10 cellular contexts compared by ENCODE assay signal in genomic region chr13:97429681-97430081, GRCh38. TPM values are rescaled to one million over a fixed set of nuclear protein-coding genes. Genes with fewer than 3 reads are reported as not detected.
A peak's percentile ranks its signal among the peaks of the same experiment; 100 is the strongest.
DNase-seq lines count a peak whose midpoint lies in the region; ATAC-seq, FAIRE-seq and TF ChIP-seq lines count a peak whose summit lies in the region.
"Had no signal": no experiment of that assay in that cellular context is flagged by ENCODE, and none has a peak within 500 bp of the region (broad histone marks: within the 10 kb centered on the region; RNA-seq: fewer than 3 reads in every experiment).

No MANE protein-coding gene starts in this region.

- H3K4me1 ChIP-seq in stomach, result peaks cover 0 to 14% (median 7%) of the 10 kb centered on the region in 4 donors

- H3K36me3 ChIP-seq in stomach, result no peaks in the 10 kb centered on the region

- H3K9me3 Mint-ChIP-seq in HFFc6, result no peaks in the 10 kb centered on the region
- no peaks in the 10 kb centered on the region for H3K9me3 Mint-ChIP-seq in activated naive CD4-positive, alpha-beta T cell treated with anti-CD3 and anti-CD28 coated beads, Interleukin-2, amount 50 U/mL, for 72 hours

- TF ChIP-seq CTCF in HFFc6 (IDR thresholded peaks at IDR 0.05), result no peak
- TF ChIP-seq CTCF in stomach (IDR thresholded peaks at IDR 0.05), result no peak

- intact Hi-C loops in head of caudate nucleus (cut with DNase I) (loop anchor here (5.0 kb wide), 3 partner anchors 62 to 317 kb away; partner anchors contain the start of gene MBNL2), stomach (cut with DNase I; ENCODE audit: low total_unique reads) (no loop called here), left ventricle myocardium superior (cut with micrococcal nuclease) (loop anchor here (10.0 kb wide), 1 partner anchor 75 kb away; no protein-coding TSS in a partner anchor)

- H3K27ac Mint-ChIP-seq in HFFc6, result peak overlapping the region; percentile 61
- H3K27ac Mint-ChIP-seq in activated naive CD4-positive, alpha-beta T cell treated with anti-CD3 and anti-CD28 coated beads, Interleukin-2, amount 50 U/mL, for 72 hours, result no peak overlapping the region

- peak overlapping the region in 1 of 4 donors; percentile 14 for H3K4me3 ChIP-seq in stomach
- H3K4me3 ChIP-seq: SK-N-MC had no signal

- peak overlapping the region; percentile 79 for H3K4me3 Mint-ChIP-seq in HFFc6

- peak overlapping the region in 3 of 5 donors; percentile 23 to 42 (median 38) for H3K27ac ChIP-seq in stomach
- H3K27ac ChIP-seq: SK-N-MC had no signal

- no peak for FAIRE-seq in RCC 7860 (lab: Jason Lieb, UNC)

- H3K27me3 Mint-ChIP-seq in HFFc6 (ENCODE audit: insufficient read depth), result peaks cover 4% of the 10 kb centered on the region

- no peak for TF ChIP-seq EP300 in stomach (IDR thresholded peaks at IDR 0.05)

- H3K4me1 Mint-ChIP-seq in HFFc6 (ENCODE audit: low read depth), result peaks cover 32% of the 10 kb centered on the region

- H3K36me3 Mint-ChIP-seq in HFFc6 (ENCODE audit: low read depth), result no peaks in the 10 kb centered on the region
- peaks cover 0 to 8% of the 10 kb centered on the region in 2 donors for H3K36me3 Mint-ChIP-seq in activated naive CD4-positive, alpha-beta T cell treated with anti-CD3 and anti-CD28 coated beads, Interleukin-2, amount 50 U/mL, for 72 hours

- TF ChIP-seq POLR2A in stomach (IDR thresholded peaks at IDR 0.05), result no peak

- DNase-seq in HFFc6 (peak; percentile 15), amygdala (lab: John Stamatoyannopoulos, UW) (peak in 45 of 56 donors; percentile 5 to 77 (median 32)), head of caudate nucleus (peak in 33 of 42 donors; percentile 8 to 77 (median 36)), stomach (no peak), RCC 7860 (ENCODE audit: low spot score) (no peak), left ventricle myocardium superior (no peak)
- DNase-seq in activated naive CD4-positive, alpha-beta T cell treated with anti-CD3 and anti-CD28 coated beads, Interleukin-2, amount 50 U/mL, for 72 hours (ENCODE audit: low spot score in 2 of 2), result no peak
- DNase-seq: activated CD8-positive, alpha-beta memory T cell treated with anti-CD3 and anti-CD28 coated beads, Interleukin-2, amount 50 U/mL, for 4 hours; stimulated activated CD4-positive, alpha-beta T cell treated with anti-CD3 and anti-CD28 coated beads, Interleukin-12 subunit alpha, Interleukin-12 subunit beta, amount 100 ng/mL, for 4 hours had no signal

- WGBS in stomach, 5 donors, result 64 to 75% (median 70%) methylated on average over 6 of the region's 6 CpGs

- ATAC-seq in left ventricle myocardium superior, result no peak
- ATAC-seq in activated naive CD4-positive, alpha-beta T cell treated with anti-CD3 and anti-CD28 coated beads, Interleukin-2, amount 50 U/mL, for 72 hours, result no peak

- H3K27me3 ChIP-seq in stomach, result no peaks in the 10 kb centered on the region

- no peaks in the 10 kb centered on the region for H3K9me3 ChIP-seq in stomach

RNA-seq across cellular contexts. Expression of gene RAP2A, which starts 4.3 kb away (rescaled TPM):
- total RNA-seq in HFFc6 (2021; fragmentation: NEBNext Ultra II Directional; extraction: Animal tissue kit (Norgen Biotek cat#: 25700)), result 10 to 100 TPM; 14.7 to 21.6 (median 18.5) TPM
- total RNA-seq in stomach (10 to 100 TPM in 3 of 5 donors, 1 to 10 TPM in 2; 2.6 to 51.0 (median 17.5) TPM), left ventricle myocardium superior (15.5 TPM)
- polyA plus RNA-seq in stomach, result 1 to 10 TPM; 3.8 to 8.4 (median 7.0) TPM
- total RNA-seq in activated naive CD4-positive, alpha-beta T cell treated with anti-CD3 and anti-CD28 coated beads, Interleukin-2, amount 50 U/mL, for 72 hours, result 10 to 100 TPM in 1 of 2 donors, 1 to 10 TPM in 1; 8.1 to 19.0 TPM

Comparison
In these comparisons a context has a peak if more than half of its experiments do, and no peak if none do; other contexts are left out.
1. DNase-seq: peak in HFFc6 (single experiment), amygdala (45 of 56) and head of caudate nucleus (33 of 42); none in stomach (single experiment), RCC 7860 (single experiment), left ventricle myocardium superior (single experiment) and activated naive CD4-positive, alpha-beta T cell treated with anti-CD3 and anti-CD28 coated beads, Interleukin-2, amount 50 U/mL, for 72 hours (0 of 2).